Comparison of ENCODE assay signal across 1 cellular context in genomic region chr3:172134352-172134751, GRCh38.
A peak's percentile ranks its signal among the peaks of the same experiment; 100 is the strongest.
TF ChIP-seq lines count a peak whose summit lies in the region.

No MANE protein-coding gene starts in this region.

TF ChIP-seq in GM12878, 131 proteins besides CTCF, POLR2A, EP300 and RAD21 (continued from another document and continues in another):
- TF ChIP-seq SKIL (IDR thresholded peaks at IDR 0.05; ENCODE audit: low read depth, poor library complexity, severe bottlenecking) (no peak), ATF2 (IDR thresholded peaks at IDR 0.05; ENCODE audit: low read length) (peak; percentile 83), BACH1 (IDR thresholded peaks at IDR 0.05; ENCODE audit: borderline replicate concordance) (peak; percentile 32; the same call in 1 of the 2 replicates), CHD2 (IDR thresholded peaks at IDR 0.05; ENCODE audit: borderline replicate concordance, low read depth, low read length) (no peak), GABPA (IDR thresholded peaks at IDR 0.05; ENCODE audit: low read depth) (no peak), MEF2A (IDR thresholded peaks at IDR 0.05; ENCODE audit: insufficient read depth, low read depth, low read length) (peak; percentile 84), JUNB (IDR thresholded peaks at IDR 0.05) (peak; percentile 91), USF2 (IDR thresholded peaks at IDR 0.05; ENCODE audit: borderline replicate concordance, low read depth, low read length) (no peak), HDAC6 (IDR thresholded peaks at IDR 0.05; ENCODE audit: unreplicated experiment) (no peak), HSF1 (IDR thresholded peaks at IDR 0.05; ENCODE audit: low read depth, low read length) (no peak), SMAD1 (IDR thresholded peaks at IDR 0.05; ENCODE audit: low read depth, partially characterized antibody) (no peak), SP1 (IDR thresholded peaks at IDR 0.05; ENCODE audit: low read depth, low read length) (peak; percentile 26), MYC (IDR thresholded peaks at IDR 0.05; ENCODE audit: insufficient read depth, insufficient read length, insufficient replicate concordance, low read length, severe bottlenecking) (no peak), BCLAF1 (IDR thresholded peaks at IDR 0.05) (no peak), KLF5 (IDR thresholded peaks at IDR 0.05; ENCODE audit: partially characterized antibody) (no peak), EED (IDR thresholded peaks at IDR 0.05; ENCODE audit: low read depth) (0 out of 2 replicates have a peak, but pooled peaks have one; percentile 21), MEF2B (IDR thresholded peaks at IDR 0.05; ENCODE audit: partially characterized antibody, poor library complexity, severe bottlenecking) (peak; percentile 60), NKRF (conservative IDR thresholded peaks at IDR 0.05) (no peak), CREB1 (IDR thresholded peaks at IDR 0.05; ENCODE audit: low read depth) (peak; percentile 28; the same call in 1 of the 2 replicates), ZBTB4 (CRISPR knock-in tag; IDR thresholded peaks at IDR 0.05) (no peak), BCL11A (IDR thresholded peaks at IDR 0.05; ENCODE audit: low read depth, low read length) (peak; percentile 79), CEBPB (IDR thresholded peaks at IDR 0.05; ENCODE audit: borderline replicate concordance in 1 of 2, low read depth in 2 of 2, low read length in 2 of 2) (peak; percentile 47 to 71; a peak in 2 of 4 replicates), CEBPZ (IDR thresholded peaks at IDR 0.05; ENCODE audit: low read depth, low read length) (no peak)
- TF ChIP-seq, protein P1, sequence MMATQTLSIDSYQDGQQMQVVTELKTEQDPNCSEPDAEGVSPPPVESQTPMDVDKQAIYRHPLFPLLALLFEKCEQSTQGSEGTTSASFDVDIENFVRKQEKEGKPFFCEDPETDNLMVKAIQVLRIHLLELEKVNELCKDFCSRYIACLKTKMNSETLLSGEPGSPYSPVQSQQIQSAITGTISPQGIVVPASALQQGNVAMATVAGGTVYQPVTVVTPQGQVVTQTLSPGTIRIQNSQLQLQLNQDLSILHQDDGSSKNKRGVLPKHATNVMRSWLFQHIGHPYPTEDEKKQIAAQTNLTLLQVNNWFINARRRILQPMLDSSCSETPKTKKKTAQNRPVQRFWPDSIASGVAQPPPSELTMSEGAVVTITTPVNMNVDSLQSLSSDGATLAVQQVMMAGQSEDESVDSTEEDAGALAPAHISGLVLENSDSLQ (IDR thresholded peaks at IDR 0.05), result no peak
- TF ChIP-seq, protein P2, sequence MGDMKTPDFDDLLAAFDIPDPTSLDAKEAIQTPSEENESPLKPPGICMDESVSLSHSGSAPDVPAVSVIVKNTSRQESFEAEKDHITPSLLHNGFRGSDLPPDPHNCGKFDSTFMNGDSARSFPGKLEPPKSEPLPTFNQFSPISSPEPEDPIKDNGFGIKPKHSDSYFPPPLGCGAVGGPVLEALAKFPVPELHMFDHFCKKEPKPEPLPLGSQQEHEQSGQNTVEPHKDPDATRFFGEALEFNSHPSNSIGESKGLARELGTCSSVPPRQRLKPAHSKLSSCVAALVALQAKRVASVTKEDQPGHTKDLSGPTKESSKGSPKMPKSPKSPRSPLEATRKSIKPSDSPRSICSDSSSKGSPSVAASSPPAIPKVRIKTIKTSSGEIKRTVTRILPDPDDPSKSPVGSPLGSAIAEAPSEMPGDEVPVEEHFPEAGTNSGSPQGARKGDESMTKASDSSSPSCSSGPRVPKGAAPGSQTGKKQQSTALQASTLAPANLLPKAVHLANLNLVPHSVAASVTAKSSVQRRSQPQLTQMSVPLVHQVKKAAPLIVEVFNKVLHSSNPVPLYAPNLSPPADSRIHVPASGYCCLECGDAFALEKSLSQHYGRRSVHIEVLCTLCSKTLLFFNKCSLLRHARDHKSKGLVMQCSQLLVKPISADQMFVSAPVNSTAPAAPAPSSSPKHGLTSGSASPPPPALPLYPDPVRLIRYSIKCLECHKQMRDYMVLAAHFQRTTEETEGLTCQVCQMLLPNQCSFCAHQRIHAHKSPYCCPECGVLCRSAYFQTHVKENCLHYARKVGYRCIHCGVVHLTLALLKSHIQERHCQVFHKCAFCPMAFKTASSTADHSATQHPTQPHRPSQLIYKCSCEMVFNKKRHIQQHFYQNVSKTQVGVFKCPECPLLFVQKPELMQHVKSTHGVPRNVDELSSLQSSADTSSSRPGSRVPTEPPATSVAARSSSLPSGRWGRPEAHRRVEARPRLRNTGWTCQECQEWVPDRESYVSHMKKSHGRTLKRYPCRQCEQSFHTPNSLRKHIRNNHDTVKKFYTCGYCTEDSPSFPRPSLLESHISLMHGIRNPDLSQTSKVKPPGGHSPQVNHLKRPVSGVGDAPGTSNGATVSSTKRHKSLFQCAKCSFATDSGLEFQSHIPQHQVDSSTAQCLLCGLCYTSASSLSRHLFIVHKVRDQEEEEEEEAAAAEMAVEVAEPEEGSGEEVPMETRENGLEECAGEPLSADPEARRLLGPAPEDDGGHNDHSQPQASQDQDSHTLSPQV (IDR thresholded peaks at IDR 0.05), result no peak
